ENCODE assay signal across 9 cellular contexts in genomic region chr4:147843162-147843561, GRCh38.
DNase-seq lines count a peak whose midpoint lies in the region; ATAC-seq, FAIRE-seq and TF ChIP-seq lines count a peak whose summit lies in the region.
"Had no signal": no experiment of that assay in that cellular context is flagged by ENCODE, and none has a peak within 500 bp of the region (broad histone marks: within the 10 kb centered on the region; RNA-seq: fewer than 3 reads in every experiment).

No MANE protein-coding gene starts in this region.

- POLR2A ChIA-PET in A549 (lab: Yijun Ruan, JAX) = no interaction called here
- POLR2A ChIA-PET in CD4-positive, alpha-beta T cell (lab: Charles Lee) = no interaction called here

- ATAC-seq in A549 (peak in 1 of 2 experiments; percentile 70; a peak in 3 of 6 replicates), gastroesophageal sphincter (no peak)
- ATAC-seq in CD4-positive, alpha-beta T cell (ENCODE audit: poor library complexity) = no peak

- H3K9me2 ChIP-seq in Karpas-422 (replicated peaks; ENCODE audit: insufficient read depth, low read length) = no peaks in the 10 kb centered on the region

- TF ChIP-seq RAD21 in A549 (conservative IDR thresholded peaks at IDR 0.05 in 1 of 2, IDR thresholded peaks at IDR 0.05 in 1 of 2) = no peak

- no peaks in the 10 kb centered on the region for H3K79me2 ChIP-seq in Karpas-422 (ENCODE audit: low read length)

- H3K4me1 ChIP-seq in A549 (no peaks in the 10 kb centered on the region), Karpas-422 (ENCODE audit: low read length) (no peaks in the 10 kb centered on the region), gastroesophageal sphincter (peaks cover 17 to 92% (median 44%) of the 10 kb centered on the region in 3 donors)

- no peak for FAIRE-seq in A549 (lab: Jason Lieb, UNC)
- peak; percentile 75 for FAIRE-seq in GM12891 (lab: Jason Lieb, UNC)

- no peak overlapping the region for H3K4me3 Mint-ChIP-seq in CD4-positive, alpha-beta T cell

- no peaks in the 10 kb centered on the region for H3K27me3 ChIP-seq in Karpas-422 (ENCODE audit: low read length)
- H3K27me3 ChIP-seq in gastroesophageal sphincter = no peaks in the 10 kb centered on the region
- H3K27me3 ChIP-seq in CD4-positive, alpha-beta T cell (ENCODE audit: control insufficient read depth, insufficient read depth, low read length) = no peaks in the 10 kb centered on the region

- CTCF ChIA-PET in A549 (lab: Yijun Ruan, JAX) = interaction anchor here (1.2 to 1.8 kb wide), 2 partner anchors 23 to 135 kb away, joined by 3 to 9 read pairs; no protein-coding TSS in a partner anchor
- CTCF ChIA-PET in CD4-positive, alpha-beta T cell (lab: Charles Lee) = interaction anchor here (0.6 kb wide), 2 partner anchors 22 to 85 kb away, joined by 3 read pairs; no protein-coding TSS in a partner anchor

- WGBS in A549 (ENCODE audit: missing lambda C conversion rate) = 74% methylated on average over 5 of the region's 5 CpGs
- 56 to 63% methylated on average over 3 to 4 of the region's 5 CpGs for WGBS in gastroesophageal sphincter (ENCODE audit: low coverage in 1 of 2), 2 donors

- H2AFZ ChIP-seq in Karpas-422 (ENCODE audit: low read length) = no peak overlapping the region

- TF ChIP-seq CTCF in A549 (IDR thresholded peaks at IDR 0.05) (no peak), gastroesophageal sphincter (IDR thresholded peaks at IDR 0.05) (no peak)
- TF ChIP-seq CTCF in CD4-positive, alpha-beta T cell (IDR thresholded peaks at IDR 0.05) = no peak

- no peaks in the 10 kb centered on the region for H3K36me3 ChIP-seq in Karpas-422 (ENCODE audit: insufficient read depth, low read length)
- peaks cover 0 to 9% of the 10 kb centered on the region in 2 donors for H3K36me3 ChIP-seq in gastroesophageal sphincter

- no peaks in the 10 kb centered on the region for H3K4me1 Mint-ChIP-seq in CD4-positive, alpha-beta T cell (ENCODE audit: low read depth)

- H3K27ac Mint-ChIP-seq in CD4-positive, alpha-beta T cell = no peak overlapping the region

- H3K27ac ChIP-seq in A549 (no peak overlapping the region), Karpas-422 (ENCODE audit: low read length) (no peak overlapping the region), gastroesophageal sphincter (peak overlapping the region in 3 of 4 donors; percentile 47 to 96 (median 94))
- H3K27ac ChIP-seq in CD4-positive, alpha-beta T cell (ENCODE audit: low read depth, low read length) = no peak overlapping the region

- H3K4me3 ChIP-seq in A549 (no peak overlapping the region), Karpas-422 (ENCODE audit: low read length) (no peak overlapping the region), gastroesophageal sphincter (no peak overlapping the region)

- peak; percentile 27 to 30 for DNase-seq in A549 (ENCODE audit: low read depth in 1 of 2, low spot score in 1 of 2)
- no peak for DNase-seq in GM12891 (ENCODE audit: insufficient read length, low spot score)
- peak; percentile 75 for DNase-seq in Karpas-422
- no peak for DNase-seq in AG08396 (ENCODE audit: low spot score)
- DNase-seq in MV-4-11 (lab: John Stamatoyannopoulos, UW) = no peak
- no peak for DNase-seq in NCI-H446 (lab: John Stamatoyannopoulos, UW)
- no peak for DNase-seq in CD4-positive, alpha-beta T cell
- DNase-seq: NCI-H1092 had no signal

- no peak for TF ChIP-seq POLR2A in A549 (IDR thresholded peaks at IDR 0.05; ENCODE audit: low read length)
- no peak for TF ChIP-seq POLR2A in GM12891 (IDR thresholded peaks at IDR 0.05; ENCODE audit: low read depth, low read length)
- no peak for TF ChIP-seq POLR2A in gastroesophageal sphincter (IDR thresholded peaks at IDR 0.05)

- no peaks in the 10 kb centered on the region for H3K36me3 Mint-ChIP-seq in CD4-positive, alpha-beta T cell (ENCODE audit: low read depth)

- H3K9me3 ChIP-seq in A549 (no peaks in the 10 kb centered on the region), Karpas-422 (ENCODE audit: low read length) (no peaks in the 10 kb centered on the region), gastroesophageal sphincter (no peaks in the 10 kb centered on the region)
- H3K9me3 ChIP-seq in CD4-positive, alpha-beta T cell (ENCODE audit: control insufficient read depth, low read length) = no peaks in the 10 kb centered on the region

- no peaks in the 10 kb centered on the region for H3K27me3 Mint-ChIP-seq in CD4-positive, alpha-beta T cell

- no peak overlapping the region for H3K4me2 ChIP-seq in A549
- H3K4me2 ChIP-seq in Karpas-422 (ENCODE audit: low read depth, low read length, poor library complexity, severe bottlenecking) = no peak overlapping the region

- H3K9me3 Mint-ChIP-seq in CD4-positive, alpha-beta T cell = no peaks in the 10 kb centered on the region

- H3K9ac ChIP-seq in Karpas-422 (ENCODE audit: low read length) = no peak overlapping the region

- H4K20me1 ChIP-seq in Karpas-422 (ENCODE audit: insufficient read depth, low read depth, low read length) = no peaks in the 10 kb centered on the region

- intact Hi-C loops in CD4-positive, alpha-beta T cell (cut with DNase I, micrococcal nuclease) = no loop called here

- no peak for TF ChIP-seq EP300 in A549 (IDR thresholded peaks at IDR 0.05)
- TF ChIP-seq EP300 in gastroesophageal sphincter (IDR thresholded peaks at IDR 0.05) = no peak

TF ChIP-seq in A549, 52 proteins besides CTCF, POLR2A, EP300 and RAD21:
- TF ChIP-seq HDAC2 (IDR thresholded peaks at IDR 0.05) (no peak), USF2 (IDR thresholded peaks at IDR 0.05) (peak; percentile 47), HOXB5 (CRISPR knock-in tag; IDR thresholded peaks at IDR 0.05) (0 out of 2 replicates have a peak, but pooled peaks have one; percentile 38)
TF ChIP-seq in A549: peak in this region for 2.

TF ChIP-seq in GM12891, 5 proteins besides CTCF, POLR2A, EP300 and RAD21:
- TF ChIP-seq POU2F2 (IDR thresholded peaks at IDR 0.05; ENCODE audit: low read depth, low read length) = no peak
- TF ChIP-seq TAF1 (IDR thresholded peaks at IDR 0.05; ENCODE audit: low read depth, low read length) = no peak
- no peak for TF ChIP-seq POLR2AphosphoS5 (IDR thresholded peaks at IDR 0.05; ENCODE audit: low read depth, low read length)
- no peak for TF ChIP-seq SPI1 (IDR thresholded peaks at IDR 0.05; ENCODE audit: low read depth, low read length)
- TF ChIP-seq PAX5 (IDR thresholded peaks at IDR 0.05; ENCODE audit: insufficient read depth, low read length, severe bottlenecking) = no peak
TF ChIP-seq in GM12891: peak in this region for 0.

Comparison
In these comparisons a context has a peak if more than half of its experiments do, and no peak if none do; other contexts are left out.
1. DNase-seq: peak in A549 (2 of 2) and Karpas-422 (single experiment); none in GM12891 (single experiment), AG08396 (single experiment), MV-4-11 (single experiment), NCI-H446 (0 of 2) and CD4-positive, alpha-beta T cell (0 of 10).
2. H3K27ac ChIP-seq: peak in gastroesophageal sphincter (3 of 4); none in A549 (0 of 2), Karpas-422 (single experiment) and CD4-positive, alpha-beta T cell (single experiment).